In genomic region chr2:79941172-79941571, GRCh38 we compare ENCODE assay signal across 28 cellular contexts.
"Had no signal": no experiment of that assay in that cellular context is flagged by ENCODE, and none has a peak within 500 bp of the region (broad histone marks: within the 10 kb centered on the region; RNA-seq: fewer than 3 reads in every experiment).

No MANE protein-coding gene starts in this region.

- ATAC-seq: left lobe of liver; natural killer cell; right cardiac atrium; sciatic nerve; stimulated activated effector memory CD8-positive, alpha-beta T cell treated with anti-CD3 and anti-CD28 coated beads, Interleukin-12 subunit alpha, Interleukin-12 subunit beta, amount 100 ng/mL, for 72 hours; upper lobe of right lung had no signal

- H3K4me2 ChIP-seq: hepatocyte, neural progenitor cell had no signal

- H3K4me3 ChIP-seq: heart right ventricle, hepatocyte, lung, neural progenitor cell, psoas muscle, skin epidermis, suprapubic skin, thoracic aorta, tibial artery, upper lobe of right lung had no signal

- H3K27ac ChIP-seq: heart right ventricle, hepatocyte, neural progenitor cell, neutrophil, parathyroid adenoma, psoas muscle, skin epidermis, suprapubic skin, thoracic aorta, tibial artery, upper lobe of right lung had no signal

- H3K4me1 ChIP-seq: neural progenitor cell, parathyroid adenoma, psoas muscle, suprapubic skin, tibial artery, upper lobe of right lung had no signal

- H3K36me3 ChIP-seq: heart right ventricle, neural progenitor cell, neutrophil, suprapubic skin, thoracic aorta, tibial artery, upper lobe of right lung had no signal

- DNase-seq: heart right ventricle; islet precursor cell; mesendoderm; naive B cell; natural killer cell; nephron progenitor cell; occipital lobe; psoas muscle; right cardiac atrium; stimulated activated CD4-positive, alpha-beta T cell treated with anti-CD3 and anti-CD28 coated beads, Interleukin-12 subunit alpha, Interleukin-12 subunit beta, amount 100 ng/mL, for 4 hours; stimulated activated CD4-positive, alpha-beta T cell treated with anti-CD3 and anti-CD28 coated beads, Interleukin-15, amount 100 ng/mL, for 24 hours; stimulated activated CD4-positive, alpha-beta T cell treated with anti-CD3 and anti-CD28 coated beads, Interleukin-2, amount 100 ng/mL, for 24 hours; stimulated activated CD4-positive, alpha-beta T cell treated with anti-CD3 and anti-CD28 coated beads, Interleukin-4, amount 100 ng/mL, for 1 hour; stimulated activated naive CD4-positive, alpha-beta T cell; tibial artery; trophoblast cell; upper lobe of right lung had no signal

- H3K9me3 ChIP-seq: heart right ventricle, neutrophil, psoas muscle, suprapubic skin, thoracic aorta, tibial artery, upper lobe of right lung had no signal

- H2AFZ ChIP-seq: hepatocyte, neural progenitor cell, parathyroid adenoma had no signal

- H3K79me2 ChIP-seq: hepatocyte, parathyroid adenoma had no signal

- H3K27me3 ChIP-seq: heart right ventricle, hepatocyte, neural progenitor cell, neutrophil, suprapubic skin, tibial artery, upper lobe of right lung had no signal

- H3K9ac ChIP-seq: neural progenitor cell, parathyroid adenoma had no signal
